In the genomic region with DNA sequence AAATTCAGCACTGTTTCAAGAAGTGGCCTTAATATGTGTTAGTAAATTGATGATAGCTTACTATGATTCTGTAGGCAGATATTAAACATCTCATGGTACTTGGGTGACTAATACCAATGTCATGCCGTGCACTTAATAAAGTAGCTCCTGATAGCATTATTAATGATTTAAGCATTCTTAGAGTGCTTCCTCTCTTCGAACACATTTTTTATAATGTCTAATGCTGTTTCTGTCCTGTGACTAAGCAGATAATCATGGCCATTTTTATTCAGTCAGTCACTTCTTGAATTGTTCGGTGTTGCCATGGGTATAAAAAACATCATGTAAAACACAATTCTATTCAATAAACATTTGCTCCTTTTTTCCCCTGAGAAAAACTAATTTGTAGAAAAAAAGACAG, we compare ENCODE assay signal across 15 cellular contexts.
DNase-seq lines count a peak whose midpoint lies in the region; ATAC-seq and TF ChIP-seq lines count a peak whose summit lies in the region.
"Had no signal": no experiment of that assay in that cellular context is flagged by ENCODE, and none has a peak within 500 bp of the region (broad histone marks: within the 10 kb centered on the region; RNA-seq: fewer than 3 reads in every experiment).

No MANE protein-coding gene starts in this region.

- ATAC-seq in RWPE2 (ENCODE audit: low read depth) (peak; percentile 97), GM18867 (IDR thresholded peaks at IDR 0.05; ENCODE audit: unreplicated experiment) (no peak), GM18517 (IDR thresholded peaks at IDR 0.05; ENCODE audit: unreplicated experiment) (no peak)
- ATAC-seq: activated naive CD4-positive, alpha-beta T cell treated with anti-CD3 and anti-CD28 coated beads, Interleukin-2, amount 50 U/mL, for 72 hours; natural killer cell had no signal

- DNase-seq in GM03348 (ENCODE audit: low spot score) (peak; percentile 52), RWPE2 (ENCODE audit: low spot score) (no peak), fibroblast of peridontal ligament (ENCODE audit: extremely low read depth) (peak; percentile 13), pulmonary artery endothelial cell (ENCODE audit: low read depth, low spot score) (peak; percentile 84), activated gamma-delta T cell treated with Interleukin-2 at 50 U/mL for 16 hours (no peak)
- DNase-seq in activated naive CD4-positive, alpha-beta T cell treated with Interleukin-2 at 50 U/mL for 16 hours, result no peak
- DNase-seq: natural killer cell, NCI-H1436 treated with DMSO at 0.1 percent for 48 hours, NCI-H524 treated with DMSO at 0.1 percent for 48 hours, SHP77 treated with DMSO at 0.1 percent for 48 hours, small intestine had no signal

- no peak overlapping the region for H3K4me3 ChIP-seq in RWPE2 (ENCODE audit: severe bottlenecking)
- H3K4me3 ChIP-seq: coronary artery had no signal

- no peaks in the 10 kb centered on the region for H3K36me3 ChIP-seq in RWPE2 (ENCODE audit: low read depth)

- H3K27ac ChIP-seq in RWPE2 (ENCODE audit: poor library complexity, severe bottlenecking), result peak overlapping the region; percentile 39
- H3K27ac ChIP-seq: coronary artery had no signal

- TF ChIP-seq CTCF in RWPE2 (IDR thresholded peaks at IDR 0.05; ENCODE audit: poor library complexity, severe bottlenecking), result no peak

- H3K9me3 ChIP-seq in RWPE2 (ENCODE audit: severe bottlenecking), result no peaks in the 10 kb centered on the region

- no peaks in the 10 kb centered on the region for H3K27me3 ChIP-seq in RWPE2 (ENCODE audit: insufficient read depth, poor library complexity, severe bottlenecking)

- H3K4me1 ChIP-seq in RWPE2 (ENCODE audit: insufficient read depth, poor library complexity, severe bottlenecking), result peaks cover 5% of the 10 kb centered on the region

Comparison
In these comparisons a context has a peak if more than half of its experiments do, and no peak if none do; other contexts are left out.
1. DNase-seq: peak in GM03348 (single experiment), fibroblast of peridontal ligament (single experiment) and pulmonary artery endothelial cell (single experiment); none in RWPE2 (single experiment), activated naive CD4-positive, alpha-beta T cell treated with Interleukin-2 at 50 U/mL for 16 hours (single experiment) and activated gamma-delta T cell treated with Interleukin-2 at 50 U/mL for 16 hours (single experiment).